1 cellular context compared by ENCODE assay signal in genomic region chr1:111448918-111449702, GRCh38.
A peak's percentile ranks its signal among the peaks of the same experiment; 100 is the strongest.
TF ChIP-seq lines count a peak whose summit lies in the region.

Gene ATP5PB, plus strand, starts transcription at chr1:111449464. Its CDS starts 78 bp downstream, at chr1:111449542.
Gene WDR77, minus strand, starts transcription at chr1:111449256. Its CDS starts 87 bp downstream, at chr1:111449169.

TF ChIP-seq in K562, 482 proteins besides CTCF, POLR2A, EP300 and RAD21 (continued from another document and continues in another):
- TF ChIP-seq ZNF280A (IDR thresholded peaks at IDR 0.05; ENCODE audit: low read depth, partially characterized antibody) (no peak), E2F8 (IDR thresholded peaks at IDR 0.05; ENCODE audit: low read depth, partially characterized antibody) (no peak), TCF3 (CRISPR knock-in tag; IDR thresholded peaks at IDR 0.05) (no peak), ZNF143 (CRISPR knock-in tag; IDR thresholded peaks at IDR 0.05) (no peak; the same call in 1 of the 2 replicates), NKRF (IDR thresholded peaks at IDR 0.05; ENCODE audit: borderline replicate concordance) (peak; percentile 90), L3MBTL2 (IDR thresholded peaks at IDR 0.05) (0 out of 2 replicates have a peak, but pooled peaks have one; percentile 61), EP400 (IDR thresholded peaks at IDR 0.05) (peak; percentile 95), ZNF785 (CRISPR knock-in tag; IDR thresholded peaks at IDR 0.05) (no peak), RBM14 (IDR thresholded peaks at IDR 0.05; ENCODE audit: borderline replicate concordance, insufficient read depth, low read depth, low read length) (no peak), SETDB1 (IDR thresholded peaks at IDR 0.05; ENCODE audit: low read length) (no peak), SP2 (IDR thresholded peaks at IDR 0.05; ENCODE audit: extremely low read depth, low read depth, low read length, poor library complexity, severe bottlenecking) (no peak), ZNF197 (CRISPR knock-in tag; IDR thresholded peaks at IDR 0.05; ENCODE audit: low read depth) (no peak), ZBTB34 (CRISPR knock-in tag; IDR thresholded peaks at IDR 0.05) (no peak), NFE2L1 (tag; IDR thresholded peaks at IDR 0.05; ENCODE audit: borderline replicate concordance, low read depth) (no peak), ZNF717 (CRISPR knock-in tag; IDR thresholded peaks at IDR 0.05) (no peak), XRCC4 (IDR thresholded peaks at IDR 0.05; ENCODE audit: extremely low read depth, insufficient read depth, insufficient read length) (no peak), SFPQ (IDR thresholded peaks at IDR 0.05; ENCODE audit: low read depth, low read length) (no peak), MCM7 (IDR thresholded peaks at IDR 0.05) (no peak), EHMT2 (IDR thresholded peaks at IDR 0.05) (no peak; the same call in 1 of the 2 replicates), KLF16 (IDR thresholded peaks at IDR 0.05) (no peak), U2AF2 (optimal IDR thresholded peaks at IDR 0.05; ENCODE audit: low read depth, low read length) (no peak), RBM39 (optimal IDR thresholded peaks at IDR 0.05; ENCODE audit: low read depth, low read length) (peak; percentile 56), MXD1 (CRISPR knock-in tag; IDR thresholded peaks at IDR 0.05; ENCODE audit: borderline replicate concordance, poor library complexity, severe bottlenecking) (peak; percentile 86), TAF9B (IDR thresholded peaks at IDR 0.05; ENCODE audit: partially characterized antibody) (peak; percentile 83)
- TF ChIP-seq, protein P1, sequence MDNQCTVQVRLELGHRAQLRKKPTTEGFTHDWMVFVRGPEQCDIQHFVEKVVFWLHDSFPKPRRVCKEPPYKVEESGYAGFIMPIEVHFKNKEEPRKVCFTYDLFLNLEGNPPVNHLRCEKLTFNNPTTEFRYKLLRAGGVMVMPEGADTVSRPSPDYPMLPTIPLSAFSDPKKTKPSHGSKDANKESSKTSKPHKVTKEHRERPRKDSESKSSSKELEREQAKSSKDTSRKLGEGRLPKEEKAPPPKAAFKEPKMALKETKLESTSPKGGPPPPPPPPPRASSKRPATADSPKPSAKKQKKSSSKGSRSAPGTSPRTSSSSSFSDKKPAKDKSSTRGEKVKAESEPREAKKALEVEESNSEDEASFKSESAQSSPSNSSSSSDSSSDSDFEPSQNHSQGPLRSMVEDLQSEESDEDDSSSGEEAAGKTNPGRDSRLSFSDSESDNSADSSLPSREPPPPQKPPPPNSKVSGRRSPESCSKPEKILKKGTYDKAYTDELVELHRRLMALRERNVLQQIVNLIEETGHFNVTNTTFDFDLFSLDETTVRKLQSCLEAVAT (IDR thresholded peaks at IDR 0.05): peak; percentile 26 to 65; a peak in 2 of 4 replicates
- TF ChIP-seq, protein P2, sequence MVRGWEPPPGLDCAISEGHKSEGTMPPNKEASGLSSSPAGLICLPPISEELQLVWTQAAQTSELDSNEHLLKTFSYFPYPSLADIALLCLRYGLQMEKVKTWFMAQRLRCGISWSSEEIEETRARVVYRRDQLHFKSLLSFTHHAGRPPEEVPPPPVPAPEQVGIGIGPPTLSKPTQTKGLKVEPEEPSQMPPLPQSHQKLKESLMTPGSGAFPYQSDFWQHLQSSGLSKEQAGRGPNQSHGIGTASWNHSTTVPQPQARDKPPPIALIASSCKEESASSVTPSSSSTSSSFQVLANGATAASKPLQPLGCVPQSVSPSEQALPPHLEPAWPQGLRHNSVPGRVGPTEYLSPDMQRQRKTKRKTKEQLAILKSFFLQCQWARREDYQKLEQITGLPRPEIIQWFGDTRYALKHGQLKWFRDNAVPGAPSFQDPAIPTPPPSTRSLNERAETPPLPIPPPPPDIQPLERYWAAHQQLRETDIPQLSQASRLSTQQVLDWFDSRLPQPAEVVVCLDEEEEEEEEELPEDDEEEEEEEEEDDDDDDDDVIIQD (CRISPR knock-in tag; IDR thresholded peaks at IDR 0.05): no peak
- TF ChIP-seq, protein P3, sequence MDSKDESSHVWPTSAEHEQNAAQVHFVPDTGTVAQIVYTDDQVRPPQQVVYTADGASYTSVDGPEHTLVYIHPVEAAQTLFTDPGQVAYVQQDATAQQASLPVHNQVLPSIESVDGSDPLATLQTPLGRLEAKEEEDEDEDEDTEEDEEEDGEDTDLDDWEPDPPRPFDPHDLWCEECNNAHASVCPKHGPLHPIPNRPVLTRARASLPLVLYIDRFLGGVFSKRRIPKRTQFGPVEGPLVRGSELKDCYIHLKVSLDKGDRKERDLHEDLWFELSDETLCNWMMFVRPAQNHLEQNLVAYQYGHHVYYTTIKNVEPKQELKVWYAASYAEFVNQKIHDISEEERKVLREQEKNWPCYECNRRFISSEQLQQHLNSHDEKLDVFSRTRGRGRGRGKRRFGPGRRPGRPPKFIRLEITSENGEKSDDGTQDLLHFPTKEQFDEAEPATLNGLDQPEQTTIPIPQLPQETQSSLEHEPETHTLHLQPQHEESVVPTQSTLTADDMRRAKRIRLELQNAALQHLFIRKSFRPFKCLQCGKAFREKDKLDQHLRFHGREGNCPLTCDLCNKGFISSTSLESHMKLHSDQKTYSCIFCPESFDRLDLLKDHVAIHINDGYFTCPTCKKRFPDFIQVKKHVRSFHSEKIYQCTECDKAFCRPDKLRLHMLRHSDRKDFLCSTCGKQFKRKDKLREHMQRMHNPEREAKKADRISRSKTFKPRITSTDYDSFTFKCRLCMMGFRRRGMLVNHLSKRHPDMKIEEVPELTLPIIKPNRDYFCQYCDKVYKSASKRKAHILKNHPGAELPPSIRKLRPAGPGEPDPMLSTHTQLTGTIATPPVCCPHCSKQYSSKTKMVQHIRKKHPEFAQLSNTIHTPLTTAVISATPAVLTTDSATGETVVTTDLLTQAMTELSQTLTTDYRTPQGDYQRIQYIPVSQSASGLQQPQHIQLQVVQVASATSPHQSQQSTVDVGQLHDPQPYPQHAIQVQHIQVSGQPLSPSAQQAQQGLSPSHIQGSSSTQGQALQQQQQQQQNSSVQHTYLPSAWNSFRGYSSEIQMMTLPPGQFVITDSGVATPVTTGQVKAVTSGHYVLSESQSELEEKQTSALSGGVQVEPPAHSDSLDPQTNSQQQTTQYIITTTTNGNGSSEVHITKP (IDR thresholded peaks at IDR 0.05; ENCODE audit: partially characterized antibody): no peak
- TF ChIP-seq, protein P4, sequence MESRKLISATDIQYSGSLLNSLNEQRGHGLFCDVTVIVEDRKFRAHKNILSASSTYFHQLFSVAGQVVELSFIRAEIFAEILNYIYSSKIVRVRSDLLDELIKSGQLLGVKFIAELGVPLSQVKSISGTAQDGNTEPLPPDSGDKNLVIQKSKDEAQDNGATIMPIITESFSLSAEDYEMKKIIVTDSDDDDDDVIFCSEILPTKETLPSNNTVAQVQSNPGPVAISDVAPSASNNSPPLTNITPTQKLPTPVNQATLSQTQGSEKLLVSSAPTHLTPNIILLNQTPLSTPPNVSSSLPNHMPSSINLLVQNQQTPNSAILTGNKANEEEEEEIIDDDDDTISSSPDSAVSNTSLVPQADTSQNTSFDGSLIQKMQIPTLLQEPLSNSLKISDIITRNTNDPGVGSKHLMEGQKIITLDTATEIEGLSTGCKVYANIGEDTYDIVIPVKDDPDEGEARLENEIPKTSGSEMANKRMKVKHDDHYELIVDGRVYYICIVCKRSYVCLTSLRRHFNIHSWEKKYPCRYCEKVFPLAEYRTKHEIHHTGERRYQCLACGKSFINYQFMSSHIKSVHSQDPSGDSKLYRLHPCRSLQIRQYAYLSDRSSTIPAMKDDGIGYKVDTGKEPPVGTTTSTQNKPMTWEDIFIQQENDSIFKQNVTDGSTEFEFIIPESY (CRISPR knock-in tag; IDR thresholded peaks at IDR 0.05): peak; percentile 17; the same call in 1 of the 2 replicates
- TF ChIP-seq, protein P5, sequence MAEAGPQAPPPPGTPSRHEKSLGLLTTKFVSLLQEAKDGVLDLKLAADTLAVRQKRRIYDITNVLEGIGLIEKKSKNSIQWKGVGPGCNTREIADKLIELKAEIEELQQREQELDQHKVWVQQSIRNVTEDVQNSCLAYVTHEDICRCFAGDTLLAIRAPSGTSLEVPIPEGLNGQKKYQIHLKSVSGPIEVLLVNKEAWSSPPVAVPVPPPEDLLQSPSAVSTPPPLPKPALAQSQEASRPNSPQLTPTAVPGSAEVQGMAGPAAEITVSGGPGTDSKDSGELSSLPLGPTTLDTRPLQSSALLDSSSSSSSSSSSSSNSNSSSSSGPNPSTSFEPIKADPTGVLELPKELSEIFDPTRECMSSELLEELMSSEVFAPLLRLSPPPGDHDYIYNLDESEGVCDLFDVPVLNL (CRISPR knock-in tag; IDR thresholded peaks at IDR 0.05; ENCODE audit: low read depth): no peak
